In the genomic region with DNA sequence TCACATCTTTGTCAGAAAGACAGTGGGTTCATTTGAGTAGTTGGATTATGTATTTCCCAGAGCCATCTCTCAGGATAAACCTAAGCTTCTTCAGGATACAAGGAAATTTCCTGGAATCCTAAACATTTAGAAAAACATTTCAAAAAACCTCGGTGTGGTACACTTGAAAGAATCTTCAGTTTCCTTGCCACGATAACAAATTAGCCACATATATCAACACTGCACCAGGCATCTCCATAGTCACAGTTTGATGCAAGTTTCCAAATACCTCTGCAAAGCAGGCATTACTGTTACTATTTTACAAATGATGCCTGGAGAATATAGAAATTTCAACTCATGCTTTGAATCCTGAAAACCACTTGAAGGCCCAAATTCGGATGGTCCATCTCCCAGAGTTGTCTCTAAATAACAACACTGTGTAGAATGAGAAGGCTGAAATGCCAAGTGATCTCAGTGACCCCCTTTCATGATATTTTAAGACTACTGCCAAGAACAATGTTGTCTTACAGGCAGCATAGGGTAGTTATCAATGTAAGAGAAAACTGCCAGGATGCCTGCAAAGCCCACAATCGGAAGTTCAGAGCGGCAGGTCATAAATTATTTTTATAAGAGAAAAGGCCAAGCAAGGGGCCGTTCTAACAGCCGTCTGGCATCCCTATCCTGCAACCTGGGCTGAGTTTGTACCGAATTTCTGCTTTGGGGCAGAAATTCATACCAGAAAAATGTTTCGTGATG, we compare ENCODE assay signal across 33 cellular contexts.
"Had no signal": no experiment of that assay in that cellular context is flagged by ENCODE, and none has a peak within 500 bp of the region (broad histone marks: within the 10 kb centered on the region; RNA-seq: fewer than 3 reads in every experiment).

No MANE protein-coding gene starts in this region.

- H3K9me3 ChIP-seq: adrenal gland, heart right ventricle, left lung, neutrophil, stomach, thyroid gland, upper lobe of left lung, vagina had no signal

- H3K27me3 Mint-ChIP-seq: activated naive CD8-positive, alpha-beta T cell; stimulated activated naive B cell treated with anti-CD40 and anti-IgM and Interleukin-4, amounts not matched to agents 10 μg/mL and 1 μg/mL and 100 μg/mL, for 72 hours had no signal

- H3K4me3 ChIP-seq: adrenal gland, cardiac muscle cell, coronary artery, heart right ventricle, left lung, lung, smooth muscle cell, stomach, thyroid gland, upper lobe of left lung, vagina had no signal

- H3K9me3 Mint-ChIP-seq: brain; nephron; stimulated activated naive B cell treated with anti-CD40 and anti-IgM and Interleukin-4, amounts not matched to agents 10 μg/mL and 1 μg/mL and 100 μg/mL, for 72 hours; T-helper 1 cell treated with Interleukin-12 subunit alpha and Interleukin-12 subunit beta and Interleukin-4 antibody, amounts not matched to agents 30 μg/mL and 1 μg/mL, for 36 hours had no signal

- H3K4me1 ChIP-seq: adrenal gland, foreskin keratinocyte, thyroid gland, vagina had no signal

- H3K4me3 Mint-ChIP-seq: activated naive CD8-positive, alpha-beta T cell; brain; nephron; stimulated activated naive B cell treated with anti-CD40 and anti-IgM and Interleukin-4, amounts not matched to agents 10 μg/mL and 1 μg/mL and 100 μg/mL, for 72 hours; T-helper 1 cell treated with Interleukin-12 subunit alpha and Interleukin-12 subunit beta and Interleukin-4 antibody, amounts not matched to agents 30 μg/mL and 1 μg/mL, for 36 hours had no signal

- H3K36me3 ChIP-seq: adrenal gland, cardiac muscle cell, heart right ventricle, left lung, neutrophil, stomach, thyroid gland, upper lobe of left lung, vagina, WERI-Rb-1 had no signal

- H3K27me3 ChIP-seq: adrenal gland, cardiac muscle cell, foreskin keratinocyte, heart right ventricle, left lung, neutrophil, stomach, thyroid gland, upper lobe of left lung, vagina had no signal

- H3K27ac ChIP-seq: adrenal gland, cardiac muscle cell, coronary artery, foreskin keratinocyte, heart right ventricle, left lung, neutrophil, stomach, thyroid gland, upper lobe of left lung, vagina, WERI-Rb-1 had no signal

- H3K36me3 Mint-ChIP-seq: activated naive CD8-positive, alpha-beta T cell; brain; stimulated activated naive B cell treated with anti-CD40 and anti-IgM and Interleukin-4, amounts not matched to agents 10 μg/mL and 1 μg/mL and 100 μg/mL, for 72 hours had no signal

- ATAC-seq: activated CD4-positive, CD25-positive, alpha-beta regulatory T cell treated with anti-CD3 and anti-CD28 coated beads, Interleukin-2, amount 50 U/mL, for 24 hours; esophagus mucosa; foreskin keratinocyte; heart right ventricle; left lung; stimulated activated naive B cell treated with anti-CD40 and anti-IgM and Interleukin-4, amounts not matched to agents 10 μg/mL and 1 μg/mL and 100 μg/mL, for 72 hours had no signal

- H3K27ac Mint-ChIP-seq: activated naive CD8-positive, alpha-beta T cell; brain; nephron; progenitor cell of endocrine pancreas; stimulated activated naive B cell treated with anti-CD40 and anti-IgM and Interleukin-4, amounts not matched to agents 10 μg/mL and 1 μg/mL and 100 μg/mL, for 72 hours; T-helper 1 cell treated with Interleukin-12 subunit alpha and Interleukin-12 subunit beta and Interleukin-4 antibody, amounts not matched to agents 30 μg/mL and 1 μg/mL, for 36 hours had no signal

- H3K4me2 ChIP-seq: smooth muscle cell had no signal

- DNase-seq: activated CD4-positive, alpha-beta T cell treated with anti-CD3 and anti-CD28 coated beads for 48 hours; activated CD4-positive, alpha-beta T cell treated with anti-CD3 and anti-CD28 coated beads, Interleukin-2, amount 50 U/mL, for 48 hours; activated CD8-positive, alpha-beta memory T cell treated with anti-CD3 and anti-CD28 coated beads for 24 hours; activated effector memory CD4-positive, alpha-beta T cell treated with Interleukin-2 at 50 U/mL for 16 hours; activated naive CD4-positive, alpha-beta T cell treated with Interleukin-2 at 50 U/mL for 16 hours; aorta; foreskin keratinocyte; heart right ventricle; kidney glomerular epithelial cell; left lung; retina; stimulated activated CD4-positive, alpha-beta T cell treated with anti-CD3 and anti-CD28 coated beads, Interleukin-1b, Interleukin-23, amount 100 ng/mL, for 48 hours; stimulated activated CD4-positive, alpha-beta T cell treated with anti-CD3 and anti-CD28 coated beads, Interleukin-4, amount 100 ng/mL, for 4 hours; stimulated activated naive B cell treated with anti-CD40 and anti-IgM and Interleukin-4, amounts not matched to agents 10 μg/mL and 1 μg/mL and 100 μg/mL, for 72 hours; stomach; T-helper 9 cell; thyroid gland; upper lobe of left lung; WERI-Rb-1 had no signal
